ENCODE assay signal across 1 cellular context in genomic region chr19:1039646-1040475, GRCh38.
TF ChIP-seq lines count a peak whose summit lies in the region.

Gene ABCA7, plus strand, starts transcription at chr19:1040107. Its CDS starts 1,255 bp downstream, at chr19:1041362.

TF ChIP-seq in K562, 482 proteins besides CTCF, POLR2A, EP300 and RAD21 (continued from another document and continues in another):
- TF ChIP-seq, protein P1, sequence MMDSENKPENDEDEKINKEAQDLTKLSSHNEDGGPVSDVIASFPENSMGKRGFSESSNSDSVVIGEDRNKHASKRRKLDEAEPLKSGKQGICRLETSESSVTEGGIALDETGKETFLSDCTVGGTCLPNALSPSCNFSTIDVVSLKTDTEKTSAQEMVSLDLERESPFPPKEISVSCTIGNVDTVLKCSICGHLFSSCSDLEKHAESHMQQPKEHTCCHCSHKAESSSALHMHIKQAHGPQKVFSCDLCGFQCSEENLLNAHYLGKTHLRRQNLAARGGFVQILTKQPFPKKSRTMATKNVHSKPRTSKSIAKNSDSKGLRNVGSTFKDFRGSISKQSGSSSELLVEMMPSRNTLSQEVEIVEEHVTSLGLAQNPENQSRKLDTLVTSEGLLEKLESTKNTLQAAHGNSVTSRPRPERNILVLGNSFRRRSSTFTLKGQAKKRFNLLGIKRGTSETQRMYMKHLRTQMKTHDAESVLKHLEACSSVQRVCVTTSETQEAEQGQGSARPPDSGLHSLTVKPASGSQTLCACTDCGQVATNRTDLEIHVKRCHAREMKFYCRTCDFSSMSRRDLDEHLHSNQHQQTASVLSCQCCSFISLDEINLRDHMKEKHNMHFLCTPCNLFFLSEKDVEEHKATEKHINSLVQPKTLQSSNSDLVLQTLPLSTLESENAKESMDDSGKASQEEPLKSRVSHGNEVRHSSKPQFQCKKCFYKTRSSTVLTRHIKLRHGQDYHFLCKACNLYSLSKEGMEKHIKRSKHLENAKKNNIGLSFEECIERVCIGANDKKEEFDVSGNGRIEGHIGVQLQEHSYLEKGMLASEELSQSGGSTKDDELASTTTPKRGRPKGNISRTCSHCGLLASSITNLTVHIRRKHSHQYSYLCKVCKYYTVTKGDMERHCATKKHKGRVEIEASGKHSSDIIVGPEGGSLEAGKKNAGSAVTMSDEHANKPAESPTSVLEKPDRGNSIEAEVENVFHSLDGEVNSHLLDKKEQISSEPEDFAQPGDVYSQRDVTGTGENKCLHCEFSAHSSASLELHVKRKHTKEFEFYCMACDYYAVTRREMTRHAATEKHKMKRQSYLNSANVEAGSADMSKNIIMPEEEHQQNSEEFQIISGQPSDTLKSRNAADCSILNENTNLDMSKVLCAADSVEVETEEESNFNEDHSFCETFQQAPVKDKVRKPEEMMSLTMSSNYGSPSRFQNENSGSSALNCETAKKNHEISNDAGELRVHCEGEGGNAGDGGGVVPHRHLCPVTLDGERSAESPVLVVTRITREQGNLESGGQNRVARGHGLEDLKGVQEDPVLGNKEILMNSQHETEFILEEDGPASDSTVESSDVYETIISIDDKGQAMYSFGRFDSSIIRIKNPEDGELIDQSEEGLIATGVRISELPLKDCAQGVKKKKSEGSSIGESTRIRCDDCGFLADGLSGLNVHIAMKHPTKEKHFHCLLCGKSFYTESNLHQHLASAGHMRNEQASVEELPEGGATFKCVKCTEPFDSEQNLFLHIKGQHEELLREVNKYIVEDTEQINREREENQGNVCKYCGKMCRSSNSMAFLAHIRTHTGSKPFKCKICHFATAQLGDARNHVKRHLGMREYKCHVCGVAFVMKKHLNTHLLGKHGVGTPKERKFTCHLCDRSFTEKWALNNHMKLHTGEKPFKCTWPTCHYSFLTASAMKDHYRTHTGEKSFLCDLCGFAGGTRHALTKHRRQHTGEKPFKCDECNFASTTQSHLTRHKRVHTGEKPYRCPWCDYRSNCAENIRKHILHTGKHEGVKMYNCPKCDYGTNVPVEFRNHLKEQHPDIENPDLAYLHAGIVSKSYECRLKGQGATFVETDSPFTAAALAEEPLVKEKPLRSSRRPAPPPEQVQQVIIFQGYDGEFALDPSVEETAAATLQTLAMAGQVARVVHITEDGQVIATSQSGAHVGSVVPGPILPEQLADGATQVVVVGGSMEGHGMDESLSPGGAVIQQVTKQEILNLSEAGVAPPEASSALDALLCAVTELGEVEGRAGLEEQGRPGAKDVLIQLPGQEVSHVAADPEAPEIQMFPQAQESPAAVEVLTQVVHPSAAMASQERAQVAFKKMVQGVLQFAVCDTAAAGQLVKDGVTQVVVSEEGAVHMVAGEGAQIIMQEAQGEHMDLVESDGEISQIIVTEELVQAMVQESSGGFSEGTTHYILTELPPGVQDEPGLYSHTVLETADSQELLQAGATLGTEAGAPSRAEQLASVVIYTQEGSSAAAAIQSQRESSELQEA (IDR thresholded peaks at IDR 0.05; ENCODE audit: low read depth), result peak; percentile 75; the same call in 1 of the 2 replicates
- peak; percentile 75; the same call in 1 of the 2 replicates for TF ChIP-seq MTA3 (IDR thresholded peaks at IDR 0.05; ENCODE audit: borderline replicate concordance)
- no peak for TF ChIP-seq PRPF4 (IDR thresholded peaks at IDR 0.05; ENCODE audit: insufficient read depth, low read depth, low read length, poor library complexity, severe bottlenecking)
- peak; percentile 54; the same call in 1 of the 2 replicates for TF ChIP-seq ESRRA (IDR thresholded peaks at IDR 0.05; ENCODE audit: borderline replicate concordance, low read depth)
- no peak for TF ChIP-seq TCF15 (CRISPR knock-in tag; IDR thresholded peaks at IDR 0.05)
- TF ChIP-seq NR2C1 (IDR thresholded peaks at IDR 0.05), result no peak
- no peak for TF ChIP-seq NR2C1 (tag; IDR thresholded peaks at IDR 0.05)
- TF ChIP-seq RBBP5 (IDR thresholded peaks at IDR 0.05; ENCODE audit: borderline replicate concordance, insufficient read depth, low read length, poor library complexity, severe bottlenecking), result peak; percentile 29
- TF ChIP-seq ZNF780A (CRISPR knock-in tag; IDR thresholded peaks at IDR 0.05), result 0 out of 2 replicates have a peak, but pooled peaks have one; percentile 15
- no peak for TF ChIP-seq GATAD2B (IDR thresholded peaks at IDR 0.05; ENCODE audit: borderline replicate concordance)
- TF ChIP-seq RBFOX2 (IDR thresholded peaks at IDR 0.05; ENCODE audit: low read depth, low read length), result peak; percentile 76
- TF ChIP-seq MCM5 (IDR thresholded peaks at IDR 0.05; ENCODE audit: low read depth), result no peak
- TF ChIP-seq TAL1 (IDR thresholded peaks at IDR 0.05), result no peak
- peak; percentile 94 for TF ChIP-seq CTBP1 (IDR thresholded peaks at IDR 0.05; ENCODE audit: borderline replicate concordance)
- no peak for TF ChIP-seq FUS (optimal IDR thresholded peaks at IDR 0.05; ENCODE audit: low read depth, low read length)
- TF ChIP-seq SUPT5H (IDR thresholded peaks at IDR 0.05), result peak; percentile 42; the same call in 1 of the 2 replicates
- no peak; the same call in 1 of the 2 replicates for TF ChIP-seq ZC3H4 (CRISPR knock-in tag; IDR thresholded peaks at IDR 0.05; ENCODE audit: borderline replicate concordance)
- TF ChIP-seq KDM2B (CRISPR knock-in tag; IDR thresholded peaks at IDR 0.05), result peak; percentile 46; the same call in 1 of the 2 replicates
- TF ChIP-seq RBM22 (IDR thresholded peaks at IDR 0.05; ENCODE audit: low read depth, low read length, poor library complexity, severe bottlenecking), result peak; percentile 65
- TF ChIP-seq HMGN3 (IDR thresholded peaks at IDR 0.05; ENCODE audit: borderline replicate concordance, extremely low read depth, insufficient read length, low read depth, low read length), result peak; percentile 90
- TF ChIP-seq PPARD (CRISPR knock-in tag; IDR thresholded peaks at IDR 0.05), result no peak
- peak; percentile 62; the same call in 1 of the 2 replicates for TF ChIP-seq ZEB2 (IDR thresholded peaks at IDR 0.05)
- no peak for TF ChIP-seq GTF2A2 (tag; IDR thresholded peaks at IDR 0.05)
- peak; percentile 51 for TF ChIP-seq TAF1 (IDR thresholded peaks at IDR 0.05; ENCODE audit: control insufficient read depth, extremely low read depth, insufficient read depth, low read length, severe bottlenecking)
- TF ChIP-seq HIVEP1 (CRISPR knock-in tag; IDR thresholded peaks at IDR 0.05), result no peak
- TF ChIP-seq USF1 (CRISPR knock-in tag; IDR thresholded peaks at IDR 0.05), result peak; percentile 80
- TF ChIP-seq HBP1 (CRISPR knock-in tag; IDR thresholded peaks at IDR 0.05), result no peak
- TF ChIP-seq HEY1 (CRISPR knock-in tag; IDR thresholded peaks at IDR 0.05; ENCODE audit: borderline replicate concordance), result no peak
- no peak for TF ChIP-seq U2AF1 (optimal IDR thresholded peaks at IDR 0.05; ENCODE audit: low read depth, low read length)
- no peak for TF ChIP-seq RFX1 (IDR thresholded peaks at IDR 0.05)
- peak; percentile 34 for TF ChIP-seq NFIC (IDR thresholded peaks at IDR 0.05)
- no peak for TF ChIP-seq PHF20 (IDR thresholded peaks at IDR 0.05; ENCODE audit: partially characterized antibody)
- peak; percentile 40 for TF ChIP-seq ATF1 (CRISPR knock-in tag; IDR thresholded peaks at IDR 0.05)
- TF ChIP-seq ATF1 (tag; IDR thresholded peaks at IDR 0.05), result peak; percentile 69
- no peak for TF ChIP-seq PHF21A (IDR thresholded peaks at IDR 0.05; ENCODE audit: borderline replicate concordance, low read depth)
- TF ChIP-seq CBX3 (IDR thresholded peaks at IDR 0.05; ENCODE audit: borderline replicate concordance in 1 of 2, low read length in 2 of 2), result no peak
- TF ChIP-seq MBD2 (IDR thresholded peaks at IDR 0.05; ENCODE audit: borderline replicate concordance, low read depth), result peak; percentile 91
- TF ChIP-seq, protein P2, sequence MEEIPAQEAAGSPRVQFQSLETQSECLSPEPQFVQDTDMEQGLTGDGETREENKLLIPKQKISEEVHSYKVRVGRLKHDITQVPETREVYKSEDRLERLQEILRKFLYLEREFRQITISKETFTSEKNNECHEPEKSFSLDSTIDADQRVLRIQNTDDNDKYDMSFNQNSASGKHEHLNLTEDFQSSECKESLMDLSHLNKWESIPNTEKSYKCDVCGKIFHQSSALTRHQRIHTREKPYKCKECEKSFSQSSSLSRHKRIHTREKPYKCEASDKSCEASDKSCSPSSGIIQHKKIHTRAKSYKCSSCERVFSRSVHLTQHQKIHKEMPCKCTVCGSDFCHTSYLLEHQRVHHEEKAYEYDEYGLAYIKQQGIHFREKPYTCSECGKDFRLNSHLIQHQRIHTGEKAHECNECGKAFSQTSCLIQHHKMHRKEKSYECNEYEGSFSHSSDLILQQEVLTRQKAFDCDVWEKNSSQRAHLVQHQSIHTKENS (CRISPR knock-in tag; IDR thresholded peaks at IDR 0.05), result no peak
- TF ChIP-seq ZNF436 (CRISPR knock-in tag; IDR thresholded peaks at IDR 0.05), result no peak
- 0 out of 2 replicates have a peak, but pooled peaks have one; percentile 9 for TF ChIP-seq ZNF609 (CRISPR knock-in tag; IDR thresholded peaks at IDR 0.05; ENCODE audit: borderline replicate concordance)
- TF ChIP-seq, protein P3, sequence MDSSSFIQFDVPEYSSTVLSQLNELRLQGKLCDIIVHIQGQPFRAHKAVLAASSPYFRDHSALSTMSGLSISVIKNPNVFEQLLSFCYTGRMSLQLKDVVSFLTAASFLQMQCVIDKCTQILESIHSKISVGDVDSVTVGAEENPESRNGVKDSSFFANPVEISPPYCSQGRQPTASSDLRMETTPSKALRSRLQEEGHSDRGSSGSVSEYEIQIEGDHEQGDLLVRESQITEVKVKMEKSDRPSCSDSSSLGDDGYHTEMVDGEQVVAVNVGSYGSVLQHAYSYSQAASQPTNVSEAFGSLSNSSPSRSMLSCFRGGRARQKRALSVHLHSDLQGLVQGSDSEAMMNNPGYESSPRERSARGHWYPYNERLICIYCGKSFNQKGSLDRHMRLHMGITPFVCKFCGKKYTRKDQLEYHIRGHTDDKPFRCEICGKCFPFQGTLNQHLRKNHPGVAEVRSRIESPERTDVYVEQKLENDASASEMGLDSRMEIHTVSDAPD (CRISPR knock-in tag; IDR thresholded peaks at IDR 0.05), result no peak
- no peak for TF ChIP-seq EWSR1 (IDR thresholded peaks at IDR 0.05; ENCODE audit: borderline replicate concordance, low read depth, partially characterized antibody)
- 0 out of 2 replicates have a peak, but pooled peaks have one; percentile 8 for TF ChIP-seq ZBED1 (IDR thresholded peaks at IDR 0.05)
- no peak for TF ChIP-seq ETV5 (CRISPR knock-in tag; IDR thresholded peaks at IDR 0.05; ENCODE audit: low read depth)
- no peak for TF ChIP-seq SAP30 (IDR thresholded peaks at IDR 0.05; ENCODE audit: borderline replicate concordance, insufficient read depth, low read depth, low read length, poor library complexity, severe bottlenecking)
- TF ChIP-seq EZH2 (IDR thresholded peaks at IDR 0.05; ENCODE audit: borderline replicate concordance, low read depth, low read length), result no peak
- TF ChIP-seq, protein P4, sequence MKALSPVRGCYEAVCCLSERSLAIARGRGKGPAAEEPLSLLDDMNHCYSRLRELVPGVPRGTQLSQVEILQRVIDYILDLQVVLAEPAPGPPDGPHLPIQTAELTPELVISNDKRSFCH (CRISPR knock-in tag; IDR thresholded peaks at IDR 0.05), result no peak
- TF ChIP-seq, protein P4 (tag; IDR thresholded peaks at IDR 0.05), result no peak
- peak in 1 of 2 experiments; percentile 80; a peak in 2 of 4 replicates for TF ChIP-seq SRF (CRISPR knock-in tag; IDR thresholded peaks at IDR 0.05)
- TF ChIP-seq NFYB (IDR thresholded peaks at IDR 0.05; ENCODE audit: extremely low read depth, insufficient read length), result peak; percentile 90
